In genomic region chr11:126415669-126416420, GRCh38 we compare ENCODE assay signal across 9 cellular contexts.
DNase-seq lines count a peak whose midpoint lies in the region; ATAC-seq and TF ChIP-seq lines count a peak whose summit lies in the region.
"Had no signal": no experiment of that assay in that cellular context is flagged by ENCODE, and none has a peak within 500 bp of the region (broad histone marks: within the 10 kb centered on the region; RNA-seq: fewer than 3 reads in every experiment).

No MANE protein-coding gene starts in this region.

- no peaks in the 10 kb centered on the region for H3K9me3 Mint-ChIP-seq in CD8-positive, alpha-beta memory T cell

- no peak for TF ChIP-seq CTCF in adrenal gland (IDR thresholded peaks at IDR 0.05)
- TF ChIP-seq CTCF in psoas muscle (IDR thresholded peaks at IDR 0.05) = no peak

- no peak for DNase-seq in CD8-positive, alpha-beta memory T cell
- DNase-seq in adrenal gland = peak in 6 of 7 donors; percentile 47 to 85 (median 63)
- peak; percentile 91 to 97 (median 93) for DNase-seq in right cardiac atrium
- DNase-seq in psoas muscle = peak; percentile 76 to 77
- no peak for DNase-seq in NK-92 treated with Interleukin-12 subunit alpha and Interleukin-12 subunit beta, amount 100 ng/mL, for 24 hours (lab: John Stamatoyannopoulos, UW)
- no peak for DNase-seq in NCI-H1436 treated with DMSO at 0.1 percent for 48 hours (lab: John Stamatoyannopoulos, UW)
- no peak for DNase-seq in NCI-H446 treated with DMSO at 0.1 percent for 48 hours (lab: John Stamatoyannopoulos, UW)
- DNase-seq in GM03348 (ENCODE audit: low spot score) = no peak

- intact Hi-C loops in adrenal gland (cut with DNase I) = no loop called here
- intact Hi-C loops in right cardiac atrium (cut with DNase I) = loop anchor here in 1 of 4 donors (10.0 kb wide), 1 partner anchor 101 kb away; no protein-coding TSS in a partner anchor
- intact Hi-C loops in psoas muscle (cut with DNase I) = loop anchor here in 1 of 2 donors (5.0 kb wide), 1 partner anchor 104 kb away; no protein-coding TSS in a partner anchor

- ATAC-seq in right cardiac atrium = peak; percentile 56 to 69
- ATAC-seq in psoas muscle = peak; percentile 9 to 37 (median 30)

- CTCF ChIA-PET in CD8-positive, alpha-beta memory T cell (lab: Charles Lee) = interaction anchor here (1.4 to 1.5 kb wide), 2 partner anchors 65 to 106 kb away, joined by 3 to 6 read pairs; no protein-coding TSS in a partner anchor

- peak overlapping the region in 5 of 8 donors; percentile 23 to 87 (median 78) for H3K27ac Mint-ChIP-seq in CD8-positive, alpha-beta memory T cell

- H3K27ac ChIP-seq in CD8-positive, alpha-beta memory T cell (ENCODE audit: low read depth, low read length) = no peak overlapping the region
- H3K27ac ChIP-seq in adrenal gland (peak overlapping the region; percentile 43 to 92 (median 82)), right cardiac atrium (ENCODE audit: low read length) (peak overlapping the region; percentile 93), psoas muscle (peak overlapping the region; percentile 71)

- H3K27me3 ChIP-seq in CD8-positive, alpha-beta memory T cell (ENCODE audit: insufficient read depth, low read length, poor library complexity, severe bottlenecking) = no peaks in the 10 kb centered on the region
- no peaks in the 10 kb centered on the region for H3K27me3 ChIP-seq in adrenal gland
- H3K27me3 ChIP-seq in right cardiac atrium (ENCODE audit: control insufficient read depth, insufficient read depth) = no peaks in the 10 kb centered on the region
- no peaks in the 10 kb centered on the region for H3K27me3 ChIP-seq in psoas muscle (ENCODE audit: insufficient read depth in 3 of 3, low read length in 2 of 3)

- POLR2A ChIA-PET in CD8-positive, alpha-beta memory T cell (lab: Charles Lee) = interaction anchor here (0.8 kb wide), 1 partner anchor 148 kb away, joined by 3 read pairs; the partner anchor contains the start of gene SRPRA

- 67 to 81% (median 71%) methylated on average over 13 to 19 of the region's 19 CpGs for WGBS in adrenal gland, 4 donors
- WGBS in right cardiac atrium = 49% methylated on average over 19 of the region's 19 CpGs
- WGBS in psoas muscle, 3 donors = 40 to 60% (median 46%) methylated on average over 19 of the region's 19 CpGs

- peaks cover 7 to 14% (median 8%) of the 10 kb centered on the region in 3 donors for H3K4me1 Mint-ChIP-seq in CD8-positive, alpha-beta memory T cell

- H3K27me3 Mint-ChIP-seq in CD8-positive, alpha-beta memory T cell = no peaks in the 10 kb centered on the region

- H3K36me3 Mint-ChIP-seq in CD8-positive, alpha-beta memory T cell = peaks cover 0 to 6% (median 4%) of the 10 kb centered on the region in 3 donors

- H3K4me3 ChIP-seq in CD8-positive, alpha-beta memory T cell (ENCODE audit: low read length) = peak overlapping the region; percentile 28
- peak overlapping the region in 1 of 4 donors; percentile 35 for H3K4me3 ChIP-seq in adrenal gland
- no peak overlapping the region for H3K4me3 ChIP-seq in right cardiac atrium (ENCODE audit: low read length)
- H3K4me3 ChIP-seq in psoas muscle = peak overlapping the region; percentile 74

- TF ChIP-seq POLR2A in adrenal gland (IDR thresholded peaks at IDR 0.05) = no peak

- H3K4me1 ChIP-seq in CD8-positive, alpha-beta memory T cell (ENCODE audit: insufficient read depth, low read length) = peaks cover 7% of the 10 kb centered on the region
- H3K4me1 ChIP-seq in adrenal gland (replicated peaks in 1 of 2) (peaks cover 24 to 58% of the 10 kb centered on the region in 2 donors), right cardiac atrium (ENCODE audit: control insufficient read depth, insufficient read depth, low read length) (peaks cover 26% of the 10 kb centered on the region), psoas muscle (no peaks in the 10 kb centered on the region)

- peak overlapping the region; percentile 44 to 81 (median 71) for H3K4me3 Mint-ChIP-seq in CD8-positive, alpha-beta memory T cell

- no peaks in the 10 kb centered on the region for H3K36me3 ChIP-seq in CD8-positive, alpha-beta memory T cell (ENCODE audit: insufficient read depth, low read length)
- H3K36me3 ChIP-seq in adrenal gland (replicated peaks in 1 of 2) = peaks cover 0 to 23% of the 10 kb centered on the region in 2 donors
- H3K36me3 ChIP-seq in psoas muscle (ENCODE audit: insufficient read depth in 1 of 2, low read depth in 1 of 2) = no peaks in the 10 kb centered on the region

- H3K9me3 ChIP-seq in CD8-positive, alpha-beta memory T cell (ENCODE audit: low read length) = no peaks in the 10 kb centered on the region
- H3K9me3 ChIP-seq in adrenal gland (replicated peaks in 1 of 3) (no peaks in the 10 kb centered on the region), right cardiac atrium (ENCODE audit: control insufficient read depth, low read length) (no peaks in the 10 kb centered on the region), psoas muscle (no peaks in the 10 kb centered on the region)
- H3K9me3 ChIP-seq: SK-N-SH had no signal

Comparison
In these comparisons a context has a peak if more than half of its experiments do, and no peak if none do; other contexts are left out.
1. DNase-seq: peak in adrenal gland (6 of 7), right cardiac atrium (3 of 3) and psoas muscle (2 of 2); none in CD8-positive, alpha-beta memory T cell (0 of 5), NK-92 treated with Interleukin-12 subunit alpha and Interleukin-12 subunit beta, amount 100 ng/mL, for 24 hours (single experiment), NCI-H1436 treated with DMSO at 0.1 percent for 48 hours (single experiment), NCI-H446 treated with DMSO at 0.1 percent for 48 hours (single experiment) and GM03348 (single experiment).